Comparison of ENCODE assay signal across 29 cellular contexts in the genomic region with DNA sequence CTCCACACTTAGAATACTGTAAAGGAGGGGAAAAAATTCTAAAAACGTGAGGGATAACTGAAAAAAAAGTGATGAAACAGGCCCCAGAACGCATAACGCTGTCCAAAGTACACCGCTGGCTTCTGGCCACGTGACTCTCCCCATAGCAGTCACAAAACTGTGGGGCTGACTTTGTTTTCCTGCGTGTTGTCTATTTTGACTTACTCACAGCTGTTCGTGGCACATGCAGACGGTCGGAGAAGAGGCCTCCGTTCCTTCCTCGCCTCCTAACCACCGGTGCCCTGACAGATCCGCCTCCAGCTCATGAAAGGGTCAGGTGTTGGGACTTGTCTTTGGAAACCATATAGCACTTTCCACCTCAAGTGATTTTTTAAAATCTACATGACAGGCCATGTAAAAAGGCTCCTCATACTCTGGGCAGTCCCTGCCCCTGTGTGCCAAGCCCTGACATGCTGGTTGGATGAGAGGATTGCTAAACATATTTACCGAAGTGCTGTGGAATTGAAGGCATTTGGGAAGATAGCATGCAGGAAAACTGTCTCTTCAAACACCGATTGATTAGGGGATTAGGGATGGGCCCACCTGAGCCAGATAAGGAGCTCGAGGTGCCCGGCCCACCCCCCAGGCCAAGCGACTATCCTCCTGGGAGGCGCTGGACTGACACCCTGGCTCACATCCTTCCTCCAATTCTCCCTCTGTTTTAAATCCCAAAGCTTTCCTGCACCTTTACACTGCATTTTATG. TPM values are rescaled to one million over a fixed set of nuclear protein-coding genes. Genes with fewer than 3 reads are reported as not detected.
A peak's percentile ranks its signal among the peaks of the same experiment; 100 is the strongest.
DNase-seq lines count a peak whose midpoint lies in the region; ATAC-seq and TF ChIP-seq lines count a peak whose summit lies in the region.
"Had no signal": no experiment of that assay in that cellular context is flagged by ENCODE, and none has a peak within 500 bp of the region (broad histone marks: within the 10 kb centered on the region; RNA-seq: fewer than 3 reads in every experiment).

No MANE protein-coding gene starts in this region.

- H3K9me3 Mint-ChIP-seq in GM23338, result no peaks in the 10 kb centered on the region
- H3K9me3 Mint-ChIP-seq in activated CD8-positive, alpha-beta memory T cell treated with anti-CD3 and anti-CD28 coated beads, Interleukin-2, amount 10 ng/mL, durations not matched to agents 7 days and 5 days (ENCODE audit: low read depth), result no peaks in the 10 kb centered on the region
- H3K9me3 Mint-ChIP-seq: activated T-cell treated with anti-CD3 and anti-CD28 coated beads, Interleukin-2, amount 50 U/mL, for 24 hours; neural progenitor cell; T-helper 2 cell treated with Interferon-gamma antibody and Interleukin-4, amounts not matched to agents 5 μg/mL and 100 μg/mL, for 36 hours had no signal

- no peak overlapping the region for H3K27ac Mint-ChIP-seq in GM23338
- H3K27ac Mint-ChIP-seq in activated CD8-positive, alpha-beta memory T cell treated with anti-CD3 and anti-CD28 coated beads, Interleukin-2, amount 10 ng/mL, durations not matched to agents 7 days and 5 days, result no peak overlapping the region
- H3K27ac Mint-ChIP-seq: activated T-cell treated with anti-CD3 and anti-CD28 coated beads, Interleukin-2, amount 50 U/mL, for 24 hours; IgD-negative memory B cell; neural progenitor cell; T-helper 2 cell treated with Interferon-gamma antibody and Interleukin-4, amounts not matched to agents 5 μg/mL and 100 μg/mL, for 36 hours had no signal

- no peaks in the 10 kb centered on the region; the same call in 2 of the 3 replicates for H3K36me3 Mint-ChIP-seq in GM23338 (ENCODE audit: low read depth)
- H3K36me3 Mint-ChIP-seq in activated CD8-positive, alpha-beta memory T cell treated with anti-CD3 and anti-CD28 coated beads, Interleukin-2, amount 10 ng/mL, durations not matched to agents 7 days and 5 days, result no peaks in the 10 kb centered on the region
- H3K36me3 Mint-ChIP-seq: neural progenitor cell had no signal

- no peaks in the 10 kb centered on the region for H3K4me1 ChIP-seq in GM23338 (ENCODE audit: insufficient read depth)
- H3K4me1 ChIP-seq in colonic mucosa, result no peaks in the 10 kb centered on the region
- peaks cover 0 to 51% (median 28%) of the 10 kb centered on the region in 4 donors for H3K4me1 ChIP-seq in right lobe of liver
- no peaks in the 10 kb centered on the region for H3K4me1 ChIP-seq in mammary epithelial cell (ENCODE audit: insufficient read depth, low read length)
- H3K4me1 ChIP-seq: neural progenitor cell, psoas muscle, tibial nerve had no signal

- H3K4me1 Mint-ChIP-seq in GM23338, result peaks cover 6% of the 10 kb centered on the region
- no peaks in the 10 kb centered on the region for H3K4me1 Mint-ChIP-seq in activated CD8-positive, alpha-beta memory T cell treated with anti-CD3 and anti-CD28 coated beads, Interleukin-2, amount 10 ng/mL, durations not matched to agents 7 days and 5 days
- H3K4me1 Mint-ChIP-seq: IgD-negative memory B cell had no signal

- peaks cover 5% of the 10 kb centered on the region for H3K27me3 Mint-ChIP-seq in GM23338 (ENCODE audit: insufficient read depth, low read depth, poor library complexity)
- no peaks in the 10 kb centered on the region for H3K27me3 Mint-ChIP-seq in activated CD8-positive, alpha-beta memory T cell treated with anti-CD3 and anti-CD28 coated beads, Interleukin-2, amount 10 ng/mL, durations not matched to agents 7 days and 5 days
- H3K27me3 Mint-ChIP-seq: IgD-negative memory B cell had no signal

- no peak for TF ChIP-seq POLR2A in right lobe of liver (IDR thresholded peaks at IDR 0.05)

- in situ Hi-C loops in mammary epithelial cell (cut with MboI; ENCODE audit: low sequenced_read_pairs in 2 of 2), result no loop called here

- H3K36me3 ChIP-seq in GM23338 (ENCODE audit: insufficient read depth), result no peaks in the 10 kb centered on the region
- H3K36me3 ChIP-seq in colonic mucosa, result no peaks in the 10 kb centered on the region
- no peaks in the 10 kb centered on the region for H3K36me3 ChIP-seq in right lobe of liver
- H3K36me3 ChIP-seq in mammary epithelial cell (ENCODE audit: insufficient read depth, low read length), result no peaks in the 10 kb centered on the region
- H3K36me3 ChIP-seq: BLaER1 treated with 17β-estradiol and CSF1 and Interleukin-3, amounts not matched to agents 10 nM and 100 nM; neural progenitor cell; stomach; tibial nerve had no signal

- no peaks in the 10 kb centered on the region for H3K9me3 ChIP-seq in colonic mucosa
- no peaks in the 10 kb centered on the region for H3K9me3 ChIP-seq in right lobe of liver
- peaks cover 8% of the 10 kb centered on the region for H3K9me3 ChIP-seq in mammary epithelial cell (replicated peaks; ENCODE audit: insufficient read depth, low read length)
- H3K9me3 ChIP-seq: BLaER1 treated with 17β-estradiol and CSF1 and Interleukin-3, amounts not matched to agents 10 nM and 100 nM; psoas muscle; stomach; tibial nerve had no signal

- H4K20me1 ChIP-seq in GM23338 (replicated peaks; ENCODE audit: insufficient read depth) (no peaks in the 10 kb centered on the region), mammary epithelial cell (ENCODE audit: insufficient read depth, low read length) (no peaks in the 10 kb centered on the region)
- H4K20me1 ChIP-seq: BLaER1 treated with 17β-estradiol and CSF1 and Interleukin-3, amounts not matched to agents 10 nM and 100 nM had no signal

- H3K27me3 ChIP-seq in GM23338 (ENCODE audit: insufficient read depth) (no peaks in the 10 kb centered on the region), colonic mucosa (no peaks in the 10 kb centered on the region), right lobe of liver (no peaks in the 10 kb centered on the region), mammary epithelial cell (ENCODE audit: insufficient read depth, low read length) (no peaks in the 10 kb centered on the region)
- H3K27me3 ChIP-seq: BLaER1 treated with 17β-estradiol and CSF1 and Interleukin-3, amounts not matched to agents 10 nM and 100 nM; neural progenitor cell; stomach; tibial nerve had no signal

- WGBS in right lobe of liver (ENCODE audit: insufficient coverage, low coverage, low lambda C conversion rate, missing lambda C conversion rate), result 9% methylated on average over 16 of the region's 19 CpGs
- 16% methylated on average over 15 of the region's 19 CpGs for WGBS in mammary epithelial cell (ENCODE audit: low coverage, missing lambda C conversion rate)

- no peak for TF ChIP-seq CTCF in GM23338 (conservative IDR thresholded peaks at IDR 0.05; ENCODE audit: low read depth in 2 of 2)
- TF ChIP-seq CTCF in colonic mucosa (IDR thresholded peaks at IDR 0.05), result no peak
- TF ChIP-seq CTCF in right lobe of liver (IDR thresholded peaks at IDR 0.05), result no peak
- no peak for TF ChIP-seq CTCF in mammary epithelial cell (conservative IDR thresholded peaks at IDR 0.05 in 1 of 2, IDR thresholded peaks at IDR 0.05 in 1 of 2; ENCODE audit: extremely low read depth in 1 of 2, insufficient read depth in 1 of 2, low read depth in 1 of 2, low read length in 2 of 2)
- no peak for TF ChIP-seq CTCF in GM10248 (IDR thresholded peaks at IDR 0.05; ENCODE audit: control extremely low read depth, extremely low read depth, low read depth, missing control alignments)

- H3F3A ChIP-seq in GM23338 (replicated peaks; ENCODE audit: low read depth), result no peaks in the 10 kb centered on the region

- intact Hi-C loops in colonic mucosa (cut with DNase I), result no loop called here
- intact Hi-C loops in right lobe of liver (cut with DNase I), result no loop called here
- intact Hi-C loops in sciatic nerve (cut with DNase I), result no loop called here
- intact Hi-C loops in mammary epithelial cell (cut with micrococcal nuclease), result no loop called here

- BruUV-seq in mammary epithelial cell (replicated peaks; lab: Mats Ljungman, UMichigan), result no TSS peak

- ATAC-seq in GM23338 (no peak), right lobe of liver (peak; percentile 56 to 67 (median 59)), sciatic nerve (peak; percentile 45)
- no peak for ATAC-seq in activated CD8-positive, alpha-beta memory T cell treated with anti-CD3 and anti-CD28 coated beads, Interleukin-2, amount 10 ng/mL, durations not matched to agents 7 days and 5 days
- ATAC-seq: psoas muscle had no signal

- H3K4me2 ChIP-seq in GM23338, result no peak overlapping the region
- no peak overlapping the region for H3K4me2 ChIP-seq in mammary epithelial cell (ENCODE audit: insufficient read depth, low read depth, low read length)
- H3K4me2 ChIP-seq: BLaER1 treated with 17β-estradiol and CSF1 and Interleukin-3, amounts not matched to agents 10 nM and 100 nM; neural progenitor cell; PC-9 had no signal

- H3K79me2 ChIP-seq in GM23338 (replicated peaks; ENCODE audit: insufficient read depth) (no peaks in the 10 kb centered on the region), mammary epithelial cell (ENCODE audit: insufficient read depth, low read length) (no peaks in the 10 kb centered on the region)

- H3K9ac ChIP-seq in colonic mucosa (ENCODE audit: low read depth in 2 of 2, low read length in 2 of 2), result no peak overlapping the region
- no peak overlapping the region for H3K9ac ChIP-seq in mammary epithelial cell (ENCODE audit: insufficient read depth, low read length)
- H3K9ac ChIP-seq: BLaER1 treated with 17β-estradiol and CSF1 and Interleukin-3, amounts not matched to agents 10 nM and 100 nM; neural progenitor cell had no signal

- dilution Hi-C loops in mammary epithelial cell (cut with HindIII; ENCODE audit: low sequenced_read_pairs), result no loop called here

- DNase-seq in GM23338 (ENCODE audit: low spot score) (no peak), colonic mucosa (peak; percentile 60), right lobe of liver (peak; percentile 65 to 80 (median 78)), sciatic nerve (ENCODE audit: low spot score) (no peak), NCI-H2171 (lab: John Stamatoyannopoulos, UW) (no peak), mammary epithelial cell (no peak), GM10248 (ENCODE audit: extremely low spot score) (no peak)
- DNase-seq in activated CD8-positive, alpha-beta memory T cell treated with anti-CD3 and anti-CD28 coated beads, Interleukin-2, amount 10 ng/mL, durations not matched to agents 7 days and 5 days, result no peak
- DNase-seq: activated CD4-positive, alpha-beta T cell treated with anti-CD3 and anti-CD28 coated beads for 48 hours; activated T-cell treated with anti-CD3 and anti-CD28 coated beads, Interleukin-2, amount 50 U/mL, for 24 hours; COR-L47; DND-41; kidney; NCI-H1048; NCI-H1694 treated with DMSO at 0.1 percent for 48 hours; NCI-H524; PC-9; psoas muscle; Right ventricle myocardium superior; stimulated activated CD8-positive, alpha-beta memory T cell treated with anti-CD3 and anti-CD28 coated beads, Interleukin-4, amount 100 ng/mL, for 48 hours; stomach had no signal

- H3K9me2 ChIP-seq in GM23338 (ENCODE audit: insufficient read depth), result no peaks in the 10 kb centered on the region

- H3K27ac ChIP-seq in GM23338 (ENCODE audit: low read depth), result no peak overlapping the region
- no peak overlapping the region for H3K27ac ChIP-seq in colonic mucosa
- peak overlapping the region; percentile 37 to 93 (median 81) for H3K27ac ChIP-seq in right lobe of liver
- H3K27ac ChIP-seq in mammary epithelial cell (ENCODE audit: insufficient read depth, low read depth, low read length), result no peak overlapping the region
- H3K27ac ChIP-seq: BLaER1 treated with 17β-estradiol and CSF1 and Interleukin-3, amounts not matched to agents 10 nM and 100 nM; neural progenitor cell; PC-9; psoas muscle; stomach; tibial nerve had no signal

- H3K4me3 ChIP-seq in GM23338 (no peak overlapping the region), colonic mucosa (no peak overlapping the region), right lobe of liver (no peak overlapping the region), mammary epithelial cell (replicated peaks in 1 of 3; ENCODE audit: insufficient read depth in 1 of 3, low read depth in 2 of 3, low read length in 3 of 3) (no peak overlapping the region)
- H3K4me3 ChIP-seq: BLaER1 treated with 17β-estradiol and CSF1 and Interleukin-3, amounts not matched to agents 10 nM and 100 nM; lung; neural progenitor cell; PC-9; psoas muscle; stomach; tibial nerve had no signal

- H3K4me3 Mint-ChIP-seq in GM23338, result no peak overlapping the region
- H3K4me3 Mint-ChIP-seq in activated CD8-positive, alpha-beta memory T cell treated with anti-CD3 and anti-CD28 coated beads, Interleukin-2, amount 10 ng/mL, durations not matched to agents 7 days and 5 days, result no peak overlapping the region
- H3K4me3 Mint-ChIP-seq: activated T-cell treated with anti-CD3 and anti-CD28 coated beads, Interleukin-2, amount 50 U/mL, for 24 hours; IgD-negative memory B cell; neural progenitor cell; T-helper 2 cell treated with Interferon-gamma antibody and Interleukin-4, amounts not matched to agents 5 μg/mL and 100 μg/mL, for 36 hours had no signal

- H2AFZ ChIP-seq in GM23338 (peak overlapping the region; percentile 52; the same call in 1 of the 2 replicates), mammary epithelial cell (ENCODE audit: low read depth, low read length) (no peak overlapping the region)
- H2AFZ ChIP-seq: neural progenitor cell, PC-9 had no signal

- CTCF ChIA-PET in activated CD8-positive, alpha-beta memory T cell treated with anti-CD3 and anti-CD28 coated beads, Interleukin-2, amount 10 ng/mL, durations not matched to agents 7 days and 5 days (lab: Charles Lee), result interaction anchor here (0.8 kb wide), 1 partner anchor 9 kb away, joined by 3 read pairs; no protein-coding TSS in a partner anchor
- CTCF ChIA-PET in mammary epithelial cell (lab: Charles Lee; ENCODE audit: low non-redundant PET), result no interaction called here
- CTCF ChIA-PET in GM10248 (lab: Yijun Ruan, JAX), result no interaction called here

- POLR2A ChIA-PET in GM10248 (lab: Yijun Ruan, JAX), result no interaction called here

RNA-seq across cellular contexts. Expression of gene DACT2, which starts 54.8 kb away (rescaled TPM):
- total RNA-seq in GM23338 (2014; rRNA removed; shearing (Covaris generic)), result 7.3 and 10.6 TPM in 2 replicates
- polyA plus RNA-seq in GM23338 (2016; fragmentation: Nextera tagmentation; extraction: Ambion mirVana), result 1.5 and 1.8 TPM in 2 replicates
- total RNA-seq in colonic mucosa, result 1 to 10 TPM; 2.0 TPM
- under 1 TPM in 5 of 6 experiments, not detected in 1; 0.29 to 0.99 (median 0.86) TPM for total RNA-seq in right lobe of liver
- total RNA-seq in sciatic nerve, result 1.9 TPM
- total RNA-seq in activated CD8-positive, alpha-beta memory T cell treated with anti-CD3 and anti-CD28 coated beads, Interleukin-2, amount 10 ng/mL, durations not matched to agents 7 days and 5 days, result under 1 TPM in 1 of 2 experiments, not detected in 1; 0.91 TPM
- total RNA-seq in mammary epithelial cell, result 1 to 10 TPM in 1 of 2 donors, not detected in 1; 3.3 TPM
- not detected for polyA plus RNA-seq in mammary epithelial cell
- not detected for polyA minus RNA-seq in mammary epithelial cell
- total RNA-seq: activated CD8-positive, alpha-beta memory T cell treated with anti-CD3 and anti-CD28 coated beads for 36 hours; endothelial cell of umbilical vein; PC-9 had no signal
- polyA plus RNA-seq: endothelial cell of umbilical vein, IgD-negative memory B cell had no signal

Comparison
In these comparisons a context has a peak if more than half of its experiments do, and no peak if none do; other contexts are left out.
1. ATAC-seq: peak in right lobe of liver (4 of 4) and sciatic nerve (single experiment); none in GM23338 (single experiment) and activated CD8-positive, alpha-beta memory T cell treated with anti-CD3 and anti-CD28 coated beads, Interleukin-2, amount 10 ng/mL, durations not matched to agents 7 days and 5 days (single experiment).
2. DNase-seq: peak in colonic mucosa (single experiment) and right lobe of liver (3 of 3); none in GM23338 (single experiment), sciatic nerve (single experiment), activated CD8-positive, alpha-beta memory T cell treated with anti-CD3 and anti-CD28 coated beads, Interleukin-2, amount 10 ng/mL, durations not matched to agents 7 days and 5 days (single experiment), NCI-H2171 (single experiment), mammary epithelial cell (single experiment) and GM10248 (single experiment).
3. H3K27ac ChIP-seq: peak in right lobe of liver (3 of 3); none in GM23338 (single experiment), colonic mucosa (single experiment) and mammary epithelial cell (single experiment).